17 cellular contexts compared by ENCODE assay signal in genomic region chr4:184099541-184099966, GRCh38.
DNase-seq lines count a peak whose midpoint lies in the region; ATAC-seq and TF ChIP-seq lines count a peak whose summit lies in the region.
"Had no signal": no experiment of that assay in that cellular context is flagged by ENCODE, and none has a peak within 500 bp of the region (broad histone marks: within the 10 kb centered on the region; RNA-seq: fewer than 3 reads in every experiment).

No MANE protein-coding gene starts in this region.

- H3K9me1 ChIP-seq in IMR-90 (ENCODE audit: insufficient read depth, low read length), result 0 out of 2 replicates have a peak, but pooled peaks cover 7% of the 10 kb centered on the region

- TF ChIP-seq RAD21 in IMR-90 (IDR thresholded peaks at IDR 0.05; ENCODE audit: low read length), result no peak

- no peak for TF ChIP-seq POLR2A in IMR-90 (IDR thresholded peaks at IDR 0.05; ENCODE audit: low read depth, low read length)

- H3K18ac ChIP-seq in IMR-90 (ENCODE audit: low read depth, low read length), result peak overlapping the region; percentile 22; the same call in 1 of the 2 replicates

- no peak overlapping the region for H2AFZ ChIP-seq in IMR-90 (replicated peaks; ENCODE audit: low read length, poor library complexity)

- H2AK5ac ChIP-seq in IMR-90 (ENCODE audit: low read depth, low read length), result no peak overlapping the region

- H2BK20ac ChIP-seq in IMR-90 (ENCODE audit: low read depth, low read length), result peak overlapping the region; percentile 4; the same call in 1 of the 2 replicates

- no peaks in the 10 kb centered on the region for H4K20me1 ChIP-seq in IMR-90 (ENCODE audit: insufficient read depth, low read length)

- 12% methylated on average over 5 of the region's 9 CpGs; no CpG with 5 or more reads in 1 of the 2 experiments for WGBS in IMR-90 (ENCODE audit: extremely low coverage in 2 of 2, insufficient read length in 1 of 2), 2 experiments

- dilution Hi-C loops in IMR-90 (cut with HindIII; ENCODE audit: low sequenced_read_pairs, unreplicated experiment), result no loop called here

- no peaks in the 10 kb centered on the region for H3K79me1 ChIP-seq in IMR-90 (ENCODE audit: low read depth in 1 of 2, low read length in 2 of 2)

- H4K5ac ChIP-seq in IMR-90 (ENCODE audit: low read depth, low read length), result 0 out of 2 replicates have a peak overlapping the region, but pooled peaks have one; percentile 32

- intact Hi-C loops in IMR-90 (cut with micrococcal nuclease) (loop anchor here (5.0 kb wide), 2 partner anchors 82 to 112 kb away; no protein-coding TSS in a partner anchor), dorsolateral prefrontal cortex (cut with DNase I) (loop anchor here (2.0 to 10.0 kb wide), 3 partner anchors 115 to 259 kb away; partner anchors contain the start of gene STOX2 (in 1 of the 2)), posterior cingulate gyrus (cut with DNase I) (loop anchor here (2.0 to 10.0 kb wide), 3 partner anchors 105 to 259 kb away; partner anchors contain the start of gene STOX2)

- H2BK120ac ChIP-seq in IMR-90 (ENCODE audit: low read depth, low read length), result 0 out of 2 replicates have a peak overlapping the region, but pooled peaks have one; percentile 12

- H3K4me3 ChIP-seq in IMR-90 (ENCODE audit: insufficient read depth, low read depth, low read length) (no peak overlapping the region), dorsolateral prefrontal cortex (no peak overlapping the region), BE2C (ENCODE audit: low read depth, low read length) (no peak overlapping the region)
- H3K4me3 ChIP-seq: SK-N-MC, upper lobe of right lung had no signal

- TF ChIP-seq CTCF in IMR-90 (conservative IDR thresholded peaks at IDR 0.05; ENCODE audit: low read depth, low read length) (no peak), dorsolateral prefrontal cortex (IDR thresholded peaks at IDR 0.05 in 54 of 56, conservative IDR thresholded peaks at IDR 0.05 in 2 of 56; ENCODE audit: low read depth in 1 of 56, partially characterized antibody in 56 of 56) (no peak), BE2C (IDR thresholded peaks at IDR 0.05; ENCODE audit: low read depth, low read length) (no peak)

- H2AK9ac ChIP-seq in IMR-90 (replicated peaks; ENCODE audit: low read depth, low read length, poor library complexity), result no peak overlapping the region

- H3K36me3 ChIP-seq in IMR-90 (ENCODE audit: control insufficient read depth, insufficient read depth, low read length) (no peaks in the 10 kb centered on the region), BE2C (no peaks in the 10 kb centered on the region)
- H3K36me3 ChIP-seq: gastroesophageal sphincter, upper lobe of right lung had no signal

- H3K4ac ChIP-seq in IMR-90 (ENCODE audit: low read depth, low read length), result no peak overlapping the region

- no peaks in the 10 kb centered on the region for H3K9me3 ChIP-seq in IMR-90 (ENCODE audit: control insufficient read depth, insufficient read depth, low read length)
- no peaks in the 10 kb centered on the region for H3K9me3 ChIP-seq in BE2C
- H3K9me3 ChIP-seq: gastroesophageal sphincter, upper lobe of right lung had no signal

- CTCF ChIA-PET in IMR-90 (lab: Yijun Ruan, JAX), result interaction anchor here (0.5 to 2.0 kb wide), 14 partner anchors 10 to 273 kb away, joined by 3 to 10 read pairs (median 3); no protein-coding TSS in a partner anchor

- no peak overlapping the region for H3K9ac ChIP-seq in IMR-90 (ENCODE audit: low read depth, low read length)

- POLR2A ChIA-PET in IMR-90 (lab: Charles Lee; ENCODE audit: unreplicated experiment), result no interaction called here

- H2BK5ac ChIP-seq in IMR-90 (ENCODE audit: low read depth, low read length, poor library complexity, severe bottlenecking), result no peak overlapping the region

- H3K4me2 ChIP-seq in IMR-90 (ENCODE audit: low read depth, low read length), result peak overlapping the region; percentile 24

- H4K91ac ChIP-seq in IMR-90 (ENCODE audit: insufficient read depth, low read depth, low read length), result no peak overlapping the region

- no peak overlapping the region for H3K23ac ChIP-seq in IMR-90 (ENCODE audit: low read depth, low read length)

- BruUV-seq in IMR-90 (replicated peaks; lab: Mats Ljungman, UMichigan), result no TSS peak

- no peak overlapping the region for H3K56ac ChIP-seq in IMR-90 (ENCODE audit: extremely low read depth, insufficient read depth, low read length)

- no peak overlapping the region for H2BK15ac ChIP-seq in IMR-90 (ENCODE audit: low read depth, low read length)

- H3K4me1 ChIP-seq in IMR-90 (ENCODE audit: control insufficient read depth, insufficient read depth, low read length), result peaks cover 17% of the 10 kb centered on the region; the same call in 1 of the 2 replicates
- peaks cover 6% of the 10 kb centered on the region; the same call in 1 of the 2 replicates for H3K4me1 ChIP-seq in BE2C

- no peak overlapping the region for H3K14ac ChIP-seq in IMR-90 (replicated peaks; ENCODE audit: low read depth, low read length)

- H3K27ac ChIP-seq in IMR-90 (ENCODE audit: insufficient read depth, low read length) (peak overlapping the region; percentile 80; the same call in 1 of the 2 replicates), dorsolateral prefrontal cortex (peak overlapping the region in 54 of 59 donors; percentile 25 to 92 (median 69))
- H3K27ac ChIP-seq: SK-N-MC, upper lobe of right lung had no signal

- no peak overlapping the region for H4K8ac ChIP-seq in IMR-90 (ENCODE audit: low read depth in 2 of 2, low read length in 2 of 2)

- H3K27me3 ChIP-seq in IMR-90 (ENCODE audit: control insufficient read depth, insufficient read depth, low read length) (no peaks in the 10 kb centered on the region; the same call in 1 of the 2 replicates), dorsolateral prefrontal cortex (no peaks in the 10 kb centered on the region), BE2C (no peaks in the 10 kb centered on the region)
- H3K27me3 ChIP-seq: gastroesophageal sphincter, upper lobe of right lung had no signal

- no peak for ATAC-seq in IMR-90 (ENCODE audit: low read depth)
- ATAC-seq: activated CD4-positive, CD25-positive, alpha-beta regulatory T cell treated with anti-CD3 and anti-CD28 coated beads, Interleukin-2, amount 50 U/mL, for 24 hours; gastroesophageal sphincter had no signal

- DNase-seq in DMS 273 treated with DMSO at 0.1 percent for 48 hours (lab: John Stamatoyannopoulos, UW) (peak; percentile 79), IMR-90 (peak; percentile 19), dorsolateral prefrontal cortex (peak in 6 of 10 donors; percentile 36 to 77 (median 66)), posterior cingulate gyrus (peak in 7 of 10 donors; percentile 34 to 92 (median 55)), KBM-7 (no peak), BE2C (no peak), NCI-H187 treated with DMSO at 0.1 percent for 48 hours (lab: John Stamatoyannopoulos, UW) (no peak)
- DNase-seq: activated naive CD4-positive, alpha-beta T cell treated with Interleukin-2 at 50 U/mL for 16 hours; amniotic stem cell; natural killer cell; NCI-H1930; NCI-H510A; T1000 had no signal

- in situ Hi-C loops in IMR-90 (cut with MboI; ENCODE audit: low sequenced_read_pairs) (loop anchor here (5.0 kb wide), 1 partner anchor 262 kb away; no protein-coding TSS in a partner anchor), KBM-7 (cut with MboI; ENCODE audit: low pct_unique_long_range_greater_than_20kb, low sequenced_read_pairs) (no loop called here)

TF ChIP-seq in IMR-90, 13 proteins besides CTCF, POLR2A, EP300 and RAD21:
- TF ChIP-seq MAFK (IDR thresholded peaks at IDR 0.05; ENCODE audit: low read depth, low read length), result peak; percentile 51
- TF ChIP-seq MXI1 (IDR thresholded peaks at IDR 0.05; ENCODE audit: borderline replicate concordance, low read depth, low read length), result no peak

Comparison
In these comparisons a context has a peak if more than half of its experiments do, and no peak if none do; other contexts are left out.
1. DNase-seq: peak in DMS 273 treated with DMSO at 0.1 percent for 48 hours (single experiment), IMR-90 (single experiment), dorsolateral prefrontal cortex (6 of 10) and posterior cingulate gyrus (7 of 10); none in KBM-7 (single experiment), BE2C (single experiment) and NCI-H187 treated with DMSO at 0.1 percent for 48 hours (single experiment).